In the genomic region with DNA sequence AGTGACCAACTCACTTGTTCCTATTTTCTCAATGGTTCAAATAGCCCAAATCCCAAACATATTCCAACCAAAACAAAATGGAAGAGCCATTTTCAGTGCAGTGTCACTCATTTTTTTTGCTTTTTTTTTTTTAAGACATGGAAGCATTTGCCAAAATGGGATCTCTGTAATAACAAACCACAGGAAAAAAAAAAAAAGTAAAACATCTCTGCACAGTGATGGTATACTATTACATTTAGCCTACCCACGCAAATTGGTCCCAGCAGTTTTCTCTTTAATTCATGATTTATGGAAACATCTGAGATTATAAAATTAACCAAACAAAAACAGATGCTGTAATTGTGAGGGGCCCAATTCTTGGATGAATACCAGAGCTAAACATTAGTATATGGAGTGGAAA, we compare ENCODE assay signal across 19 cellular contexts.
A peak's percentile ranks its signal among the peaks of the same experiment; 100 is the strongest.
DNase-seq lines count a peak whose midpoint lies in the region; ATAC-seq and TF ChIP-seq lines count a peak whose summit lies in the region.
"Had no signal": no experiment of that assay in that cellular context is flagged by ENCODE, and none has a peak within 500 bp of the region (broad histone marks: within the 10 kb centered on the region; RNA-seq: fewer than 3 reads in every experiment).

No MANE protein-coding gene starts in this region.

- no peaks in the 10 kb centered on the region for H3K36me3 Mint-ChIP-seq in type B pancreatic cell

- peak overlapping the region; percentile 55; the same call in 1 of the 2 replicates for H3K27ac ChIP-seq in 22Rv1
- H3K27ac ChIP-seq in mesendoderm (ENCODE audit: low read depth, low read length) = no peak overlapping the region
- H3K27ac ChIP-seq: HL-60, KMS-11 had no signal

- H3K27me3 Mint-ChIP-seq in type B pancreatic cell = no peaks in the 10 kb centered on the region
- H3K27me3 Mint-ChIP-seq: B cell had no signal

- no peak overlapping the region for H3K4me3 Mint-ChIP-seq in type B pancreatic cell
- H3K4me3 Mint-ChIP-seq: B cell, HFFc6 had no signal

- no peak for TF ChIP-seq CTCF in 22Rv1 (IDR thresholded peaks at IDR 0.05)
- no peak for TF ChIP-seq CTCF in foreskin fibroblast (IDR thresholded peaks at IDR 0.05; ENCODE audit: low read depth, low read length)
- TF ChIP-seq CTCF in type B pancreatic cell (conservative IDR thresholded peaks at IDR 0.05) = no peak

- H3K18ac ChIP-seq in mesendoderm (ENCODE audit: low read length) = no peak overlapping the region

- no CpG with 5 or more reads among the region's 1 CpG for WGBS in mesendoderm (ENCODE audit: extremely low coverage, insufficient coverage, low lambda C conversion rate)

- no peaks in the 10 kb centered on the region for H3K79me1 ChIP-seq in mesendoderm (ENCODE audit: low read length)

- no peaks in the 10 kb centered on the region for H3K27me3 ChIP-seq in mesendoderm (ENCODE audit: insufficient read depth, low read length, poor library complexity)

- H3K36me3 ChIP-seq in mesendoderm (ENCODE audit: control insufficient read depth, insufficient read depth, low read length) = no peaks in the 10 kb centered on the region

- H3K9me3 Mint-ChIP-seq in type B pancreatic cell = peaks cover 6% of the 10 kb centered on the region
- H3K9me3 Mint-ChIP-seq: HFFc6 had no signal

- H3K9ac ChIP-seq in mesendoderm (ENCODE audit: low read length) = no peak overlapping the region
- H3K9ac ChIP-seq: KMS-11 had no signal

- H2BK15ac ChIP-seq in mesendoderm (replicated peaks; ENCODE audit: low read depth) = no peak overlapping the region

- H3K23ac ChIP-seq in mesendoderm (ENCODE audit: low read length) = no peak overlapping the region

- H4K8ac ChIP-seq in mesendoderm (ENCODE audit: low read depth, low read length) = no peak overlapping the region

- peaks cover 15% of the 10 kb centered on the region for H3K4me1 Mint-ChIP-seq in type B pancreatic cell (ENCODE audit: unreplicated experiment)

- no peak overlapping the region for H3K4me2 ChIP-seq in mesendoderm (ENCODE audit: low read length)
- H3K4me2 ChIP-seq: KMS-11 had no signal

- H3K4me1 ChIP-seq in mesendoderm (ENCODE audit: control insufficient read depth, low read depth, low read length) = no peaks in the 10 kb centered on the region

- H2AK5ac ChIP-seq in mesendoderm (ENCODE audit: low read length) = no peak overlapping the region

- ATAC-seq in SK-N-SH treated with all-trans-retinoic acid at 6 μM for 48 hours (peak; percentile 58; the same call in 2 of the 3 replicates), GM21515 (IDR thresholded peaks at IDR 0.05; ENCODE audit: unreplicated experiment) (no peak), HG03571 (IDR thresholded peaks at IDR 0.05; ENCODE audit: unreplicated experiment) (no peak)

- DNase-seq in NCI-H1694 treated with DMSO at 0.1 percent for 48 hours (lab: John Stamatoyannopoulos, UW) (peak; percentile 75), foreskin fibroblast (peak; percentile 23 to 38), type B pancreatic cell (ENCODE audit: extremely low spot score, unreplicated experiment) (no peak), mesendoderm (no peak)
- DNase-seq: COR-L47, DMS153, GF-D8, GOT3, HFFc6, NCI-H1417, NCI-H1930, SHP77 had no signal

- no peak overlapping the region for H3K4ac ChIP-seq in mesendoderm (ENCODE audit: low read depth, low read length)

- no peak overlapping the region for H3K27ac Mint-ChIP-seq in type B pancreatic cell
- H3K27ac Mint-ChIP-seq: B cell, HFFc6 had no signal

- no peaks in the 10 kb centered on the region for H3K79me2 ChIP-seq in mesendoderm (ENCODE audit: control insufficient read depth, insufficient read depth, low read length)

- no peak overlapping the region for H3K56ac ChIP-seq in mesendoderm (ENCODE audit: low read length)

- no peak overlapping the region for H2BK5ac ChIP-seq in mesendoderm (ENCODE audit: low read length)

- no peak overlapping the region for H4K5ac ChIP-seq in mesendoderm (ENCODE audit: low read length)

- no peak overlapping the region for H2BK120ac ChIP-seq in mesendoderm (ENCODE audit: low read depth, low read length)

- H3K4me3 ChIP-seq in foreskin fibroblast (ENCODE audit: low read depth in 1 of 2, low read length in 2 of 2) = no peak overlapping the region
- no peak overlapping the region for H3K4me3 ChIP-seq in mesendoderm (ENCODE audit: low read length)

TF ChIP-seq in SK-N-SH treated with all-trans-retinoic acid at 6 μM for 48 hours, 23 proteins besides CTCF, POLR2A, EP300 and RAD21 (continues in another document):
- TF ChIP-seq ARNTL (CRISPR knock-in tag; IDR thresholded peaks at IDR 0.05; ENCODE audit: borderline replicate concordance, low read depth) (no peak), TCF4 (CRISPR knock-in tag; IDR thresholded peaks at IDR 0.05; ENCODE audit: borderline replicate concordance) (peak; percentile 88), BACH2 (CRISPR knock-in tag; IDR thresholded peaks at IDR 0.05; ENCODE audit: borderline replicate concordance) (no peak), PPARA (CRISPR knock-in tag; IDR thresholded peaks at IDR 0.05; ENCODE audit: borderline replicate concordance) (no peak), SNAI2 (CRISPR knock-in tag; IDR thresholded peaks at IDR 0.05) (no peak), TOX (CRISPR knock-in tag; IDR thresholded peaks at IDR 0.05; ENCODE audit: borderline replicate concordance) (no peak), RARB (CRISPR knock-in tag; IDR thresholded peaks at IDR 0.05) (no peak), ZNF8 (CRISPR knock-in tag; IDR thresholded peaks at IDR 0.05) (no peak), ZNF565 (CRISPR knock-in tag; conservative IDR thresholded peaks at IDR 0.05; ENCODE audit: low read depth) (no peak), GLIS3 (CRISPR knock-in tag; IDR thresholded peaks at IDR 0.05) (no peak)
- TF ChIP-seq, protein P1, sequence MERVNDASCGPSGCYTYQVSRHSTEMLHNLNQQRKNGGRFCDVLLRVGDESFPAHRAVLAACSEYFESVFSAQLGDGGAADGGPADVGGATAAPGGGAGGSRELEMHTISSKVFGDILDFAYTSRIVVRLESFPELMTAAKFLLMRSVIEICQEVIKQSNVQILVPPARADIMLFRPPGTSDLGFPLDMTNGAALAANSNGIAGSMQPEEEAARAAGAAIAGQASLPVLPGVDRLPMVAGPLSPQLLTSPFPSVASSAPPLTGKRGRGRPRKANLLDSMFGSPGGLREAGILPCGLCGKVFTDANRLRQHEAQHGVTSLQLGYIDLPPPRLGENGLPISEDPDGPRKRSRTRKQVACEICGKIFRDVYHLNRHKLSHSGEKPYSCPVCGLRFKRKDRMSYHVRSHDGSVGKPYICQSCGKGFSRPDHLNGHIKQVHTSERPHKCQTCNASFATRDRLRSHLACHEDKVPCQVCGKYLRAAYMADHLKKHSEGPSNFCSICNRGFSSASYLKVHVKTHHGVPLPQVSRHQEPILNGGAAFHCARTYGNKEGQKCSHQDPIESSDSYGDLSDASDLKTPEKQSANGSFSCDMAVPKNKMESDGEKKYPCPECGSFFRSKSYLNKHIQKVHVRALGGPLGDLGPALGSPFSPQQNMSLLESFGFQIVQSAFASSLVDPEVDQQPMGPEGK (CRISPR knock-in tag; IDR thresholded peaks at IDR 0.05; ENCODE audit: borderline replicate concordance) = no peak
- TF ChIP-seq, protein P2, sequence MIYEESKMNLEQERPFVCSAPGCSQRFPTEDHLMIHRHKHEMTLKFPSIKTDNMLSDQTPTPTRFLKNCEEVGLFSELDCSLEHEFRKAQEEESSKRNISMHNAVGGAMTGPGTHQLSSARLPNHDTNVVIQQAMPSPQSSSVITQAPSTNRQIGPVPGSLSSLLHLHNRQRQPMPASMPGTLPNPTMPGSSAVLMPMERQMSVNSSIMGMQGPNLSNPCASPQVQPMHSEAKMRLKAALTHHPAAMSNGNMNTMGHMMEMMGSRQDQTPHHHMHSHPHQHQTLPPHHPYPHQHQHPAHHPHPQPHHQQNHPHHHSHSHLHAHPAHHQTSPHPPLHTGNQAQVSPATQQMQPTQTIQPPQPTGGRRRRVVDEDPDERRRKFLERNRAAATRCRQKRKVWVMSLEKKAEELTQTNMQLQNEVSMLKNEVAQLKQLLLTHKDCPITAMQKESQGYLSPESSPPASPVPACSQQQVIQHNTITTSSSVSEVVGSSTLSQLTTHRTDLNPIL (CRISPR knock-in tag; IDR thresholded peaks at IDR 0.05; ENCODE audit: low read depth) = no peak
- TF ChIP-seq, protein P3, sequence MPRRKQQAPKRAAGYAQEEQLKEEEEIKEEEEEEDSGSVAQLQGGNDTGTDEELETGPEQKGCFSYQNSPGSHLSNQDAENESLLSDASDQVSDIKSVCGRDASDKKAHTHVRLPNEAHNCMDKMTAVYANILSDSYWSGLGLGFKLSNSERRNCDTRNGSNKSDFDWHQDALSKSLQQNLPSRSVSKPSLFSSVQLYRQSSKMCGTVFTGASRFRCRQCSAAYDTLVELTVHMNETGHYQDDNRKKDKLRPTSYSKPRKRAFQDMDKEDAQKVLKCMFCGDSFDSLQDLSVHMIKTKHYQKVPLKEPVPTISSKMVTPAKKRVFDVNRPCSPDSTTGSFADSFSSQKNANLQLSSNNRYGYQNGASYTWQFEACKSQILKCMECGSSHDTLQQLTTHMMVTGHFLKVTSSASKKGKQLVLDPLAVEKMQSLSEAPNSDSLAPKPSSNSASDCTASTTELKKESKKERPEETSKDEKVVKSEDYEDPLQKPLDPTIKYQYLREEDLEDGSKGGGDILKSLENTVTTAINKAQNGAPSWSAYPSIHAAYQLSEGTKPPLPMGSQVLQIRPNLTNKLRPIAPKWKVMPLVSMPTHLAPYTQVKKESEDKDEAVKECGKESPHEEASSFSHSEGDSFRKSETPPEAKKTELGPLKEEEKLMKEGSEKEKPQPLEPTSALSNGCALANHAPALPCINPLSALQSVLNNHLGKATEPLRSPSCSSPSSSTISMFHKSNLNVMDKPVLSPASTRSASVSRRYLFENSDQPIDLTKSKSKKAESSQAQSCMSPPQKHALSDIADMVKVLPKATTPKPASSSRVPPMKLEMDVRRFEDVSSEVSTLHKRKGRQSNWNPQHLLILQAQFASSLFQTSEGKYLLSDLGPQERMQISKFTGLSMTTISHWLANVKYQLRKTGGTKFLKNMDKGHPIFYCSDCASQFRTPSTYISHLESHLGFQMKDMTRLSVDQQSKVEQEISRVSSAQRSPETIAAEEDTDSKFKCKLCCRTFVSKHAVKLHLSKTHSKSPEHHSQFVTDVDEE (CRISPR knock-in tag; IDR thresholded peaks at IDR 0.05) = peak; percentile 52; the same call in 1 of the 2 replicates
- TF ChIP-seq, protein P4, sequence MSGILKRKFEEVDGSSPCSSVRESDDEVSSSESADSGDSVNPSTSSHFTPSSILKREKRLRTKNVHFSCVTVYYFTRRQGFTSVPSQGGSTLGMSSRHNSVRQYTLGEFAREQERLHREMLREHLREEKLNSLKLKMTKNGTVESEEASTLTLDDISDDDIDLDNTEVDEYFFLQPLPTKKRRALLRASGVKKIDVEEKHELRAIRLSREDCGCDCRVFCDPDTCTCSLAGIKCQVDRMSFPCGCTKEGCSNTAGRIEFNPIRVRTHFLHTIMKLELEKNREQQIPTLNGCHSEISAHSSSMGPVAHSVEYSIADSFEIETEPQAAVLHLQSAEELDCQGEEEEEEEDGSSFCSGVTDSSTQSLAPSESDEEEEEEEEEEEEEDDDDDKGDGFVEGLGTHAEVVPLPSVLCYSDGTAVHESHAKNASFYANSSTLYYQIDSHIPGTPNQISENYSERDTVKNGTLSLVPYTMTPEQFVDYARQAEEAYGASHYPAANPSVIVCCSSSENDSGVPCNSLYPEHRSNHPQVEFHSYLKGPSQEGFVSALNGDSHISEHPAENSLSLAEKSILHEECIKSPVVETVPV (CRISPR knock-in tag; IDR thresholded peaks at IDR 0.05) = no peak

Comparison
In these comparisons a context has a peak if more than half of its experiments do, and no peak if none do; other contexts are left out.
1. DNase-seq: peak in NCI-H1694 treated with DMSO at 0.1 percent for 48 hours (single experiment) and foreskin fibroblast (2 of 2); none in type B pancreatic cell (single experiment) and mesendoderm (single experiment).